ENCODE assay signal across 1 cellular context in the genomic region with DNA sequence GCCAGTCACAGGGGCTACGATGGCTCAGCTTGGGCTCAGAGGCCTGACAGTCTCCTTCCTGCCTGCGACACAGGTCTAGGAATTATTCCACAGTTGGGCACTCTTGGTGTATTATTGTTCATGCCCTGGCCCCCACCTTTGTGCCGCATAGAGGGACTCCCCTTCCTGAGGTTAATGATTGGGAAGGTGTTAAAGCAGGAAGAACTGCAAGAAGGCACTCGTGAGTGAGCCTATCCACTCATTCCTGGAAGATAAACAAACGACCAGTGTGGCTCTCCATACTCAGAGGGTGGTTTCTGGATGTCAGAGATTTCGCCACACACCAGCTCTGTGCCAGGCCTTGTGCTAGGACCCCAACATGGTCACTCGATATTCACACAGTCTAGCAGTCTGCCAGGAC.
A peak's percentile ranks its signal among the peaks of the same experiment; 100 is the strongest.
TF ChIP-seq lines count a peak whose summit lies in the region.

No MANE protein-coding gene starts in this region.

TF ChIP-seq in liver, 16 proteins besides CTCF, POLR2A, EP300 and RAD21:
- TF ChIP-seq, protein P1, sequence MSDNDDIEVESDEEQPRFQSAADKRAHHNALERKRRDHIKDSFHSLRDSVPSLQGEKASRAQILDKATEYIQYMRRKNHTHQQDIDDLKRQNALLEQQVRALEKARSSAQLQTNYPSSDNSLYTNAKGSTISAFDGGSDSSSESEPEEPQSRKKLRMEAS (IDR thresholded peaks at IDR 0.05), result no peak
- no peak for TF ChIP-seq SP1 (IDR thresholded peaks at IDR 0.05)
- peak in 1 of 2 donors; percentile 6 for TF ChIP-seq RXRA (IDR thresholded peaks at IDR 0.05)
- TF ChIP-seq TAF1 (conservative IDR thresholded peaks at IDR 0.05), result no peak
- TF ChIP-seq, protein P2, sequence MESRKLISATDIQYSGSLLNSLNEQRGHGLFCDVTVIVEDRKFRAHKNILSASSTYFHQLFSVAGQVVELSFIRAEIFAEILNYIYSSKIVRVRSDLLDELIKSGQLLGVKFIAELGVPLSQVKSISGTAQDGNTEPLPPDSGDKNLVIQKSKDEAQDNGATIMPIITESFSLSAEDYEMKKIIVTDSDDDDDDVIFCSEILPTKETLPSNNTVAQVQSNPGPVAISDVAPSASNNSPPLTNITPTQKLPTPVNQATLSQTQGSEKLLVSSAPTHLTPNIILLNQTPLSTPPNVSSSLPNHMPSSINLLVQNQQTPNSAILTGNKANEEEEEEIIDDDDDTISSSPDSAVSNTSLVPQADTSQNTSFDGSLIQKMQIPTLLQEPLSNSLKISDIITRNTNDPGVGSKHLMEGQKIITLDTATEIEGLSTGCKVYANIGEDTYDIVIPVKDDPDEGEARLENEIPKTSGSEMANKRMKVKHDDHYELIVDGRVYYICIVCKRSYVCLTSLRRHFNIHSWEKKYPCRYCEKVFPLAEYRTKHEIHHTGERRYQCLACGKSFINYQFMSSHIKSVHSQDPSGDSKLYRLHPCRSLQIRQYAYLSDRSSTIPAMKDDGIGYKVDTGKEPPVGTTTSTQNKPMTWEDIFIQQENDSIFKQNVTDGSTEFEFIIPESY (IDR thresholded peaks at IDR 0.05), result no peak
